9 cellular contexts compared by ENCODE assay signal in genomic region chr1:211088156-211088555, GRCh38. TPM values are rescaled to one million over a fixed set of nuclear protein-coding genes. Genes with fewer than 3 reads are reported as not detected.
"Had no signal": no experiment of that assay in that cellular context is flagged by ENCODE, and none has a peak within 500 bp of the region (broad histone marks: within the 10 kb centered on the region; RNA-seq: fewer than 3 reads in every experiment).

No MANE protein-coding gene starts in this region.

- FAIRE-seq: HTR-8/SVneo had no signal

- DNase-seq: GM23248, GOT3, H7, HFFc6, IMR-90 had no signal

- ATAC-seq: HCT116 had no signal

- H3K9me3 ChIP-seq: HAP-1 had no signal

- H3K36me3 ChIP-seq: HAP-1 had no signal

- H3K4me3 ChIP-seq: GM23248, HAP-1 had no signal

- H3K4me1 ChIP-seq: HAP-1 had no signal

- H3K27ac ChIP-seq: GM23248 had no signal

RNA-seq across cellular contexts. Expression of gene KCNH1, which starts 45.8 kb away (rescaled TPM):
- total RNA-seq: HT-29 had no signal
